Comparison of ENCODE assay signal across 8 cellular contexts in the genomic region with DNA sequence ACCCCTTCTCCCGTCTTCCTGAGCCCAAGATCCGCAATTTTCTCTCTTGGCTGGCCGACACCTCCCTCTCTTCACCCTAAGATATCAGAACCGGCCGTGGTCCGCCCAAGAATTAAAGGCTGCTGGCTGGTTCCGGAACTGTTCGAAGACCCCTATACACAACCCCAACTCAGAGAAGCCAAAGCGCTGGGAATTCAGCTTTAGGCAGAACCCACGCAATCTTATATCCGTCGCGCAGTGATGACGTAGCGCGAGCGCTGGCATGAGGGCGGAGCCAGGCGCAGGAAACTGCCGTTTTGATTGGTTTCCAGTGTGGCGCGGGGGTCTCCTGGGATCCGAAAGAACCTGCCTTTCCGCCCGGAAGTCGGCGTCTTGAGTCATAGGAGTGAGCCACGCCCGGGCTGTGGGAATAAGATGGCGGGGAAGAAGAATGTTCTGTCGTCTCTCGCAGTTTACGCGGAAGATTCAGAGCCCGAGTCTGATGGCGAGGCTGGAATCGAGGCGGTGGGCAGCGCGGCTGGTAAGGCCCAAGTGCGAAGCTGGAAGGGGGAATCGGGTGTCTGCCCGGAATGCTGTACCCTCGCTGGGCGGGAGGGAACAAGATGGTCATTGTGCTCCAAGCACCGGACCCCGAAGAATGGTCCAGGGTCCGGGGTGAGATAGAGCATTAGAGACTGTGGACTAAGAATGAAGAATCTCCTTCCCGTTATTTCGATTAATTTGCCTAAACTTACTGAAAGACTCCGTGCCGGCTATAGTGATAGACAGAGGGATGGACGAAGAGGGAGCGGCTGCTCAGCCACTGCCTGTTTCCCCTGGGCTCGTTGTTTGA. TPM values are rescaled to one million over a fixed set of nuclear protein-coding genes. Genes with fewer than 3 reads are reported as not detected.
DNase-seq lines count a peak whose midpoint lies in the region; FAIRE-seq and TF ChIP-seq lines count a peak whose summit lies in the region.

Gene RECQL5 (minus strand): TSS at position 196 of the 832 bp plus-strand sequence. CDS start 597 bp downstream, outside the sequence.
Gene SAP30BP (plus strand): TSS at position 380 of the 832 bp plus-strand sequence. CDS start 35 bp downstream, at position 415.

- peak within 1 kb of the TSS; percentile 89 for H2AFZ ChIP-seq in neuronal stem cell (ENCODE audit: low read length)

- peaks cover 25% of the 10 kb centered on the region for H3K4me1 Mint-ChIP-seq in HFFc6 (ENCODE audit: low read depth)
- H3K4me1 Mint-ChIP-seq in activated naive CD4-positive, alpha-beta T cell treated with anti-CD3 and anti-CD28 coated beads for 36 hours (ENCODE audit: low read depth) = peaks cover 35% of the 10 kb centered on the region

- peak; percentile 97 for DNase-seq in GM03348 (ENCODE audit: low spot score)
- DNase-seq in HFFc6 = peak; percentile 97
- DNase-seq in NCI-H1048 (lab: John Stamatoyannopoulos, UW) = peak; percentile 88
- peak; percentile 93 for DNase-seq in SK-N-MC (ENCODE audit: low read depth, low spot score)
- DNase-seq in activated naive CD4-positive, alpha-beta T cell treated with anti-CD3 and anti-CD28 coated beads for 36 hours = peak; percentile 99
- peak; percentile 66 to 89 for DNase-seq in frontal cortex (ENCODE audit: low spot score in 2 of 2)
- peak; percentile 99 for DNase-seq in neuronal stem cell (ENCODE audit: low spot score)

- no peak within 1 kb of the TSS for H2BK15ac ChIP-seq in neuronal stem cell (ENCODE audit: low read length)

- no peak within 1 kb of the TSS for H4K91ac ChIP-seq in neuronal stem cell (ENCODE audit: low read depth, low read length, poor library complexity)

- intact Hi-C loops in activated naive CD4-positive, alpha-beta T cell treated with anti-CD3 and anti-CD28 coated beads for 36 hours (cut with micrococcal nuclease) = loop anchor here (1.0 to 10.0 kb wide), 7 partner anchors 21 to 792 kb away; partner anchors contain the start of genes FDXR, SLC25A19, TSEN54 and UNK

- H3K9ac ChIP-seq in SK-N-MC (ENCODE audit: insufficient read length) (peak within 1 kb of the TSS; percentile 95), neuronal stem cell (ENCODE audit: low read depth, low read length, poor library complexity) (peak within 1 kb of the TSS; percentile 96)

- WGBS in neuronal stem cell (ENCODE audit: extremely low coverage in 2 of 2, insufficient read length in 2 of 2, insufficient replicate concordance in 1 of 2), 2 donors = no CpG with 5 or more reads among the region's 55 CpGs

- no peak within 1 kb of the TSS for H3K4me3 Mint-ChIP-seq in HFFc6
- H3K4me3 Mint-ChIP-seq in activated naive CD4-positive, alpha-beta T cell treated with anti-CD3 and anti-CD28 coated beads for 36 hours = peak within 1 kb of the TSS; percentile 64

- peak within 1 kb of the TSS; percentile 66 for H3K23ac ChIP-seq in neuronal stem cell (ENCODE audit: low read depth, low read length, poor library complexity)

- peak within 1 kb of the TSS; percentile 43 for H3K4ac ChIP-seq in neuronal stem cell (ENCODE audit: low read length)

- H3K27me3 Mint-ChIP-seq in HFFc6 (ENCODE audit: insufficient read depth) = no peaks in the 10 kb centered on the region
- no peaks in the 10 kb centered on the region for H3K27me3 Mint-ChIP-seq in activated naive CD4-positive, alpha-beta T cell treated with anti-CD3 and anti-CD28 coated beads for 36 hours (ENCODE audit: low read depth)

- peaks cover 10% of the 10 kb centered on the region for H3K79me1 ChIP-seq in neuronal stem cell (ENCODE audit: low read depth, low read length)

- H3K4me2 ChIP-seq in neuronal stem cell (ENCODE audit: insufficient read depth, low read length, poor library complexity, severe bottlenecking) = peak within 1 kb of the TSS; percentile 83

- H2BK5ac ChIP-seq in neuronal stem cell (ENCODE audit: low read length) = no peak within 1 kb of the TSS

- CTCF ChIA-PET in activated naive CD4-positive, alpha-beta T cell treated with anti-CD3 and anti-CD28 coated beads for 36 hours (lab: Charles Lee) = interaction anchor here (0.6 to 1.7 kb wide), 9 partner anchors 8 to 86 kb away, joined by 3 to 10 read pairs (median 4); partner anchors contain the start of gene SMIM5

- peaks cover 24% of the 10 kb centered on the region for H3K36me3 Mint-ChIP-seq in HFFc6 (ENCODE audit: low read depth)
- peaks cover 19% of the 10 kb centered on the region for H3K36me3 Mint-ChIP-seq in activated naive CD4-positive, alpha-beta T cell treated with anti-CD3 and anti-CD28 coated beads for 36 hours (ENCODE audit: low read depth)

- H3K27ac ChIP-seq in SK-N-MC (peak within 1 kb of the TSS; percentile 74), neuronal stem cell (replicated peaks; ENCODE audit: low read length) (no peak within 1 kb of the TSS)

- peaks cover 1 to 11% of the 10 kb centered on the region in 2 donors for H3K4me1 ChIP-seq in neuronal stem cell (ENCODE audit: control insufficient read depth in 2 of 2, insufficient read depth in 1 of 2, low read depth in 1 of 2, low read length in 2 of 2)

- no peaks in the 10 kb centered on the region for H3K9me3 Mint-ChIP-seq in HFFc6
- H3K9me3 Mint-ChIP-seq in activated naive CD4-positive, alpha-beta T cell treated with anti-CD3 and anti-CD28 coated beads for 36 hours = no peaks in the 10 kb centered on the region

- FAIRE-seq in frontal cortex (lab: Jason Lieb, UNC) = peak; percentile 69

- H3K4me3 ChIP-seq in SK-N-MC = peak within 1 kb of the TSS; percentile 94
- peak within 1 kb of the TSS; percentile 93 to 96 for H3K4me3 ChIP-seq in neuronal stem cell (ENCODE audit: low read length in 2 of 2)

- H2BK12ac ChIP-seq in neuronal stem cell (ENCODE audit: low read length) = no peak within 1 kb of the TSS

- TF ChIP-seq CTCF in HFFc6 (IDR thresholded peaks at IDR 0.05) (no peak), subcutaneous adipose tissue (IDR thresholded peaks at IDR 0.05; ENCODE audit: low read depth) (no peak)

- no peak within 1 kb of the TSS for H3K14ac ChIP-seq in neuronal stem cell (ENCODE audit: low read length)

- H2AK5ac ChIP-seq in neuronal stem cell (ENCODE audit: low read depth, low read length) = no peak within 1 kb of the TSS

- H3K27me3 ChIP-seq in neuronal stem cell (ENCODE audit: control insufficient read depth in 3 of 3, insufficient read depth in 3 of 3, low read depth in 1 of 3, low read length in 3 of 3) = no peaks in the 10 kb centered on the region

- H3K27ac Mint-ChIP-seq in HFFc6 = peak within 1 kb of the TSS; percentile 74
- no peak within 1 kb of the TSS for H3K27ac Mint-ChIP-seq in activated naive CD4-positive, alpha-beta T cell treated with anti-CD3 and anti-CD28 coated beads for 36 hours

- H4K8ac ChIP-seq in neuronal stem cell (ENCODE audit: low read depth, low read length) = peak within 1 kb of the TSS; percentile 88

- H3K36me3 ChIP-seq in SK-N-MC (ENCODE audit: insufficient read depth, low read length) (peaks cover 49% of the 10 kb centered on the region), neuronal stem cell (replicated peaks in 1 of 2; ENCODE audit: control insufficient read depth in 2 of 2, insufficient read depth in 2 of 2, low read length in 2 of 2) (peaks cover 24 to 64% of the 10 kb centered on the region in 2 donors)

- peak within 1 kb of the TSS; percentile 86 for H3K18ac ChIP-seq in neuronal stem cell (ENCODE audit: low read length)

- H2BK120ac ChIP-seq in neuronal stem cell (ENCODE audit: low read depth, low read length) = no peak within 1 kb of the TSS

- H3K9me3 ChIP-seq in SK-N-MC (ENCODE audit: low read depth, low read length) (no peaks in the 10 kb centered on the region), neuronal stem cell (replicated peaks in 1 of 2; ENCODE audit: control insufficient read depth in 2 of 2, insufficient read depth in 1 of 2, low read depth in 1 of 2, low read length in 2 of 2) (no peaks in the 10 kb centered on the region)

RNA-seq across cellular contexts. Expression of gene RECQL5, which starts in this region (rescaled TPM):
- 10 to 100 TPM; 18.7 to 22.6 (median 21.2) TPM for total RNA-seq in HFFc6 (2021; fragmentation: NEBNext Ultra II Directional; extraction: Animal tissue kit (Norgen Biotek cat#: 25700))
- total RNA-seq in activated naive CD4-positive, alpha-beta T cell treated with anti-CD3 and anti-CD28 coated beads for 36 hours = 10 to 100 TPM; 36.2 to 44.0 TPM
- total RNA-seq in frontal cortex (6.1 TPM), subcutaneous adipose tissue (10 to 100 TPM in 2 of 4 donors, 1 to 10 TPM in 2; 7.7 to 23.4 (median 15.5) TPM)
- polyA plus RNA-seq in neuronal stem cell (2013, experiment 1 of 2) = 16.5 TPM
- 16.0 TPM for polyA plus RNA-seq in neuronal stem cell (2013, experiment 2 of 2)

RNA-seq across cellular contexts. Expression of gene SAP30BP, which starts in this region (rescaled TPM):
- total RNA-seq in HFFc6 (2021; fragmentation: NEBNext Ultra II Directional; extraction: Animal tissue kit (Norgen Biotek cat#: 25700)) = 10 to 100 TPM; 68.4 to 81.5 (median 71.4) TPM
- total RNA-seq in activated naive CD4-positive, alpha-beta T cell treated with anti-CD3 and anti-CD28 coated beads for 36 hours = 10 to 100 TPM; 68.3 TPM
- total RNA-seq in frontal cortex (39.9 TPM), subcutaneous adipose tissue (10 to 100 TPM; 58.0 to 78.9 (median 61.7) TPM)
- 54.0 TPM for polyA plus RNA-seq in neuronal stem cell (2013, experiment 1 of 2)
- 51.1 TPM for polyA plus RNA-seq in neuronal stem cell (2013, experiment 2 of 2)
